8 cellular contexts compared by ENCODE assay signal in the genomic region with DNA sequence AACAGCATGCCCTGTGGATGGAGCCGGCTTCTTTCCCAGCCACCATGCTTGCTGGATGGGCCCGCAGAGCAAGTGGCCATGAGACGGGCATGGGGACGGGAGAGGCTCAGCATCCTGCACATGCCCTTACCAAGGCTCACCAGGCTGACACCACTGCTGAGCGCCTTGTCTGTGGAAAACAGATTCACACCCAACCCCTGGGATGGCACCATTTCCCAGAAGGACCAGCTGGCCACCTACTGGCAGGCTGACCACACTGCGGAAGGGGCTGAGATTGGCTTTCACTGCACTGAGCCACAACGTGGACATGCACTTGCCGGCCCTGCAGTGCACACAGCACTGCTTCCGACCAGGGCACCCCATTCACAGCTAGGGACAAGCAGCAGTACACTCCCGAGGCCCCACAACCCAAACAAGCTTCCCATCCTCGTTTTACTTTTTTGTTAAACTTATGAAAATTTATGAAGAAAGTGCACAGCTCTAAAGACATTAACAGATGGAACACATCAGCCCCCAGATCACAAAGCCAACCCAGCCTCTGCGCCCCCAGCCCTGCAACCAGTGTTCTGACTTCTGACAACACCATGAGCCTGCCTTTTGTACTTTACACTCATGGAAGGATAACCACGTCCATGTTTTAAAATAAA. TPM values are rescaled to one million over a fixed set of nuclear protein-coding genes. Genes with fewer than 3 reads are reported as not detected.
DNase-seq lines count a peak whose midpoint lies in the region; ATAC-seq and TF ChIP-seq lines count a peak whose summit lies in the region.

No MANE protein-coding gene starts in this region.

- H3K4me1 Mint-ChIP-seq in activated CD8-positive, alpha-beta memory T cell treated with anti-CD3 and anti-CD28 coated beads, Interleukin-2, amount 10 ng/mL, durations not matched to agents 7 days and 5 days = peaks cover 9% of the 10 kb centered on the region
- H3K4me1 Mint-ChIP-seq in immature natural killer cell = peaks cover 9 to 15% of the 10 kb centered on the region in 2 donors

- no peaks in the 10 kb centered on the region for H3K27me3 Mint-ChIP-seq in activated CD8-positive, alpha-beta memory T cell treated with anti-CD3 and anti-CD28 coated beads, Interleukin-2, amount 10 ng/mL, durations not matched to agents 7 days and 5 days
- peaks cover 0 to 3% (median 0%) of the 10 kb centered on the region in 3 donors for H3K27me3 Mint-ChIP-seq in immature natural killer cell (ENCODE audit: low read depth in 3 of 3)

- no peaks in the 10 kb centered on the region for H3K4me1 ChIP-seq in left ventricle myocardium inferior

- H3K27ac ChIP-seq in left ventricle myocardium inferior (replicated peaks) = no peak overlapping the region

- no peaks in the 10 kb centered on the region for H3K36me3 ChIP-seq in left ventricle myocardium inferior

- no peaks in the 10 kb centered on the region for H3K9me3 ChIP-seq in left ventricle myocardium inferior (replicated peaks)

- no peak overlapping the region for H3K27ac Mint-ChIP-seq in activated naive CD4-positive, alpha-beta T cell treated with anti-CD3 and anti-CD28 coated beads, Interleukin-2, amount 50 U/mL, for 72 hours
- no peak overlapping the region for H3K27ac Mint-ChIP-seq in activated CD8-positive, alpha-beta memory T cell treated with anti-CD3 and anti-CD28 coated beads, Interleukin-2, amount 10 ng/mL, durations not matched to agents 7 days and 5 days
- no peak overlapping the region for H3K27ac Mint-ChIP-seq in immature natural killer cell

- no peak for DNase-seq in activated naive CD4-positive, alpha-beta T cell treated with anti-CD3 and anti-CD28 coated beads, Interleukin-2, amount 50 U/mL, for 72 hours (ENCODE audit: low spot score in 2 of 2)
- no peak for DNase-seq in activated naive CD4-positive, alpha-beta T cell (lab: John Stamatoyannopoulos, UW)
- DNase-seq in NCI-H1436 (lab: John Stamatoyannopoulos, UW) = peak; percentile 65
- DNase-seq in activated CD8-positive, alpha-beta memory T cell treated with anti-CD3 and anti-CD28 coated beads, Interleukin-2, amount 10 ng/mL, durations not matched to agents 7 days and 5 days = peak; percentile 44
- DNase-seq in left ventricle myocardium inferior = no peak
- peak; percentile 40 for DNase-seq in stimulated activated naive CD8-positive, alpha-beta T cell treated with anti-CD3 and anti-CD28 coated beads, Interleukin-15, Interleukin-2, amounts not matched to agents 100 U/mL and 50 U/mL, for 24 hours
- DNase-seq in immature natural killer cell = no peak

- intact Hi-C loops in left ventricle myocardium inferior (cut with micrococcal nuclease) = no loop called here

- peaks cover 81% of the 10 kb centered on the region for H3K27me3 ChIP-seq in left ventricle myocardium inferior (ENCODE audit: low read depth)

- peak; percentile 60 for TF ChIP-seq CTCF in left ventricle myocardium inferior (IDR thresholded peaks at IDR 0.05; ENCODE audit: borderline replicate concordance)

- peak; percentile 44 for ATAC-seq in activated naive CD4-positive, alpha-beta T cell treated with anti-CD3 and anti-CD28 coated beads, Interleukin-2, amount 50 U/mL, for 72 hours
- ATAC-seq in activated CD8-positive, alpha-beta memory T cell treated with anti-CD3 and anti-CD28 coated beads, Interleukin-2, amount 10 ng/mL, durations not matched to agents 7 days and 5 days = peak; percentile 23
- peak; percentile 21 for ATAC-seq in stimulated activated naive CD8-positive, alpha-beta T cell treated with anti-CD3 and anti-CD28 coated beads, Interleukin-15, Interleukin-2, amounts not matched to agents 100 U/mL and 50 U/mL, for 24 hours
- ATAC-seq in HG02981 (IDR thresholded peaks at IDR 0.05; ENCODE audit: unreplicated experiment) = no peak

- no peak overlapping the region for H3K4me3 ChIP-seq in left ventricle myocardium inferior

- CTCF ChIA-PET in activated CD8-positive, alpha-beta memory T cell treated with anti-CD3 and anti-CD28 coated beads, Interleukin-2, amount 10 ng/mL, durations not matched to agents 7 days and 5 days (lab: Charles Lee) = interaction anchor here (0.9 to 1.7 kb wide), 5 partner anchors 8 to 106 kb away, joined by 3 to 6 read pairs (median 4); a partner anchor contains a TSS

- H3K36me3 Mint-ChIP-seq in activated naive CD4-positive, alpha-beta T cell treated with anti-CD3 and anti-CD28 coated beads, Interleukin-2, amount 50 U/mL, for 72 hours = peaks cover 0 to 6% of the 10 kb centered on the region in 2 donors
- H3K36me3 Mint-ChIP-seq in activated CD8-positive, alpha-beta memory T cell treated with anti-CD3 and anti-CD28 coated beads, Interleukin-2, amount 10 ng/mL, durations not matched to agents 7 days and 5 days = no peaks in the 10 kb centered on the region
- no peaks in the 10 kb centered on the region for H3K36me3 Mint-ChIP-seq in immature natural killer cell

- H3K4me3 Mint-ChIP-seq in activated CD8-positive, alpha-beta memory T cell treated with anti-CD3 and anti-CD28 coated beads, Interleukin-2, amount 10 ng/mL, durations not matched to agents 7 days and 5 days = no peak overlapping the region
- H3K4me3 Mint-ChIP-seq in immature natural killer cell = no peak overlapping the region

- peaks cover 0 to 6% of the 10 kb centered on the region in 2 donors for H3K9me3 Mint-ChIP-seq in activated naive CD4-positive, alpha-beta T cell treated with anti-CD3 and anti-CD28 coated beads, Interleukin-2, amount 50 U/mL, for 72 hours
- H3K9me3 Mint-ChIP-seq in activated CD8-positive, alpha-beta memory T cell treated with anti-CD3 and anti-CD28 coated beads, Interleukin-2, amount 10 ng/mL, durations not matched to agents 7 days and 5 days (ENCODE audit: low read depth) = no peaks in the 10 kb centered on the region
- no peaks in the 10 kb centered on the region for H3K9me3 Mint-ChIP-seq in immature natural killer cell

RNA-seq across cellular contexts. Expression of a gene that starts 13.9 kb away (rescaled TPM):
- not detected for total RNA-seq in activated naive CD4-positive, alpha-beta T cell treated with anti-CD3 and anti-CD28 coated beads, Interleukin-2, amount 50 U/mL, for 72 hours
- total RNA-seq in activated CD8-positive, alpha-beta memory T cell treated with anti-CD3 and anti-CD28 coated beads, Interleukin-2, amount 10 ng/mL, durations not matched to agents 7 days and 5 days = not detected
- not detected for total RNA-seq in left ventricle myocardium inferior
- polyA plus RNA-seq in immature natural killer cell = not detected

RNA-seq across cellular contexts. Expression of a gene that starts 20.3 kb away (rescaled TPM):
- total RNA-seq in activated naive CD4-positive, alpha-beta T cell treated with anti-CD3 and anti-CD28 coated beads, Interleukin-2, amount 50 U/mL, for 72 hours = not detected
- total RNA-seq in activated CD8-positive, alpha-beta memory T cell treated with anti-CD3 and anti-CD28 coated beads, Interleukin-2, amount 10 ng/mL, durations not matched to agents 7 days and 5 days = not detected
- not detected for total RNA-seq in left ventricle myocardium inferior
- under 1 TPM in 2 of 3 donors, not detected in 1; 0.17 to 0.30 TPM for polyA plus RNA-seq in immature natural killer cell

RNA-seq across cellular contexts. Expression of a gene that starts 21.2 kb away (rescaled TPM):
- total RNA-seq in activated naive CD4-positive, alpha-beta T cell treated with anti-CD3 and anti-CD28 coated beads, Interleukin-2, amount 50 U/mL, for 72 hours = not detected
- total RNA-seq in activated CD8-positive, alpha-beta memory T cell treated with anti-CD3 and anti-CD28 coated beads, Interleukin-2, amount 10 ng/mL, durations not matched to agents 7 days and 5 days = not detected
- not detected for total RNA-seq in left ventricle myocardium inferior
- not detected for polyA plus RNA-seq in immature natural killer cell

RNA-seq across cellular contexts. Expression of a gene that starts 26.8 kb away (rescaled TPM):
- not detected for total RNA-seq in activated naive CD4-positive, alpha-beta T cell treated with anti-CD3 and anti-CD28 coated beads, Interleukin-2, amount 50 U/mL, for 72 hours
- total RNA-seq in activated CD8-positive, alpha-beta memory T cell treated with anti-CD3 and anti-CD28 coated beads, Interleukin-2, amount 10 ng/mL, durations not matched to agents 7 days and 5 days = not detected
- total RNA-seq in left ventricle myocardium inferior = not detected
- polyA plus RNA-seq in immature natural killer cell = not detected

RNA-seq across cellular contexts. Expression of a gene that starts 40.2 kb away (rescaled TPM):
- total RNA-seq in activated naive CD4-positive, alpha-beta T cell treated with anti-CD3 and anti-CD28 coated beads, Interleukin-2, amount 50 U/mL, for 72 hours = not detected
- not detected for total RNA-seq in activated CD8-positive, alpha-beta memory T cell treated with anti-CD3 and anti-CD28 coated beads, Interleukin-2, amount 10 ng/mL, durations not matched to agents 7 days and 5 days
- total RNA-seq in left ventricle myocardium inferior = not detected
- not detected for polyA plus RNA-seq in immature natural killer cell

Comparison
In these comparisons a context has a peak if more than half of its experiments do, and no peak if none do; other contexts are left out.
1. DNase-seq: peak in NCI-H1436 (single experiment), activated CD8-positive, alpha-beta memory T cell treated with anti-CD3 and anti-CD28 coated beads, Interleukin-2, amount 10 ng/mL, durations not matched to agents 7 days and 5 days (single experiment) and stimulated activated naive CD8-positive, alpha-beta T cell treated with anti-CD3 and anti-CD28 coated beads, Interleukin-15, Interleukin-2, amounts not matched to agents 100 U/mL and 50 U/mL, for 24 hours (single experiment); none in activated naive CD4-positive, alpha-beta T cell treated with anti-CD3 and anti-CD28 coated beads, Interleukin-2, amount 50 U/mL, for 72 hours (0 of 2), activated naive CD4-positive, alpha-beta T cell (0 of 4), left ventricle myocardium inferior (single experiment) and immature natural killer cell (0 of 3).